8 cellular contexts compared by ENCODE assay signal in the genomic region with DNA sequence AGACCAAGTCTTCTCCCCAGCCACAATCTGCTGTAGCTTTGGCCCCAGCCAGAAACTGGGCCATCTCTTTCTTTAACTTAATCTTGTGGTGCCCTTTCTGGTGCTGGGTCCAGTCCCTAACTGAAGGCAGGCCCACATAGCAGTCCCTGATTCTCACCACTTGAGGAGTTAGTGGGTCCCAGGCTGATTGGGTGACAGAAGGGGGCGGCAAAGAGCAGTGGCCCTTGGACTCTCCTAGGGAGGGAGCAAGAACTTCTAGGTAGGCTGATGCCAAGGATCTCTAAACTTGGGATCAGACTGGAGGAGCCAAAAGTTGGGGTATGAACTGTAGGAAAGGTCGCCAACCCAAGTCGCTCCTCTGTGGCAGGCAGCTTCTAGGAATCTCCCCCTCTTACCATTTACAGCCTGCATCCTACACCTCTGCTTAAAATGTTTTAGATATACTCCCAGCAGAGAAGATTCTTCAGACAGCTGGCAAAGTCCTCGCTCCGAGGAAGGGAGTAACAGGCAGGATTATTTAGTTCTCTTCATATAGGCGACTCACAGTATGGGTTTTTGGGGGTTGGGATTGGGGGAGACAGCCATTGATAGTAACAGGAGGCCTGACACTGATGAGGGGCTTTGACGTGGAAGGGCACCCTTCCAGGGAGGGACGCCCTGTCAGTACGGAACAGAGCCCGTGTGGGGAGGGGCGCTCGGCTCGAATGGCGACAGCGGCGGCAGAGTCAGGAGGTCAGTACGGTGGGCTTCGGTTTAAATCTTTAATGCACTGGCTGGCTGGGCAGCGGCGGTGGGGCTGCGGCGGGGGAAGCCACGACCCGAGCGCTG. TPM values are rescaled to one million over a fixed set of nuclear protein-coding genes. Genes with fewer than 3 reads are reported as not detected.
DNase-seq lines count a peak whose midpoint lies in the region; ATAC-seq and TF ChIP-seq lines count a peak whose summit lies in the region.

No MANE protein-coding gene starts in this region.

- H3K4me3 ChIP-seq in BE2C (ENCODE audit: low read depth, low read length) (peak overlapping the region; percentile 59), heart right ventricle (peak overlapping the region; percentile 45 to 95 (median 72)), urinary bladder (ENCODE audit: low read depth, low read length) (peak overlapping the region; percentile 38)

- no peaks in the 10 kb centered on the region; the same call in 1 of the 2 replicates for H3K4me1 ChIP-seq in BE2C
- peaks cover 0 to 29% (median 14%) of the 10 kb centered on the region in 9 donors for H3K4me1 ChIP-seq in heart right ventricle
- no peaks in the 10 kb centered on the region for H3K4me1 ChIP-seq in urinary bladder (ENCODE audit: insufficient read depth)

- TF ChIP-seq CTCF in BE2C (IDR thresholded peaks at IDR 0.05; ENCODE audit: low read depth, low read length) (peak; percentile 99), heart right ventricle (IDR thresholded peaks at IDR 0.05) (peak; percentile 53 to 92 (median 79))

- intact Hi-C loops in heart right ventricle (cut with DNase I), result loop anchor here in 4 of 10 donors (2.0 to 5.0 kb wide), 2 partner anchors 16 to 38 kb away; no protein-coding TSS in a partner anchor

- ATAC-seq in GM19035 (IDR thresholded peaks at IDR 0.05; ENCODE audit: unreplicated experiment) (peak; percentile 43), heart right ventricle (peak; percentile 27 to 64 (median 52))

- H3K36me3 ChIP-seq in BE2C (peaks cover 7% of the 10 kb centered on the region; the same call in 1 of the 2 replicates), heart right ventricle (peaks cover 0 to 53% (median 15%) of the 10 kb centered on the region in 9 donors), urinary bladder (ENCODE audit: insufficient read depth) (no peaks in the 10 kb centered on the region)

- H3K9me3 ChIP-seq in BE2C, result no peaks in the 10 kb centered on the region
- H3K9me3 ChIP-seq in heart right ventricle, result peaks cover 0 to 3% (median 0%) of the 10 kb centered on the region in 11 donors

- DNase-seq in BE2C (peak; percentile 85), HUDEP-2 (lab: John Stamatoyannopoulos, UW; ENCODE audit: unreplicated experiment in 76 of 76) (peak in 72 of 76 experiments; percentile 25 to 90 (median 73)), SKM-1 treated with dmso at 0.1 percent for 144 hours (lab: John Stamatoyannopoulos, UW; ENCODE audit: unreplicated experiment) (peak; percentile 81), amniotic epithelial cell (ENCODE audit: low read depth) (peak; percentile 67), heart right ventricle (peak; percentile 85), pons (ENCODE audit: low spot score) (peak; percentile 83)

- H3K27ac ChIP-seq in heart right ventricle (peak overlapping the region; percentile 38 to 100 (median 97)), urinary bladder (ENCODE audit: low read depth) (peak overlapping the region; percentile 65)

- no peaks in the 10 kb centered on the region for H3K27me3 ChIP-seq in BE2C
- H3K27me3 ChIP-seq in heart right ventricle, result no peaks in the 10 kb centered on the region

- 10 to 13% methylated on average over 25 of the region's 25 CpGs for whole genome bisulfite sequencing in heart right ventricle, 2 donors
- 11% methylated on average over 25 of the region's 25 CpGs for WGBS in urinary bladder

RNA-seq across cellular contexts. Expression of a gene that starts 2.0 kb away (rescaled TPM):
- polyA plus RNA-seq in BE2C (2012; ENCODE audit: insufficient read depth, insufficient read length, low read depth), result not detected
- total RNA-seq in heart right ventricle (under 1 TPM in 1 of 10 donors, not detected in 9; 0.44 TPM), urinary bladder (not detected)
- polyA plus RNA-seq in heart right ventricle (under 1 TPM in 1 of 2 donors, not detected in 1; 0.45 TPM), urinary bladder (0.32 TPM)

RNA-seq across cellular contexts. Expression of a gene that starts 12.5 kb away (rescaled TPM):
- polyA plus RNA-seq in BE2C (2012; ENCODE audit: insufficient read depth, insufficient read length, low read depth), result 32.9 TPM
- total RNA-seq in heart right ventricle, result 10 to 100 TPM; 45.2 to 53.7 (median 48.1) TPM
- 10 to 100 TPM; 26.9 to 30.0 TPM for polyA plus RNA-seq in heart right ventricle
- total RNA-seq in urinary bladder, result 43.9 TPM
- polyA plus RNA-seq in urinary bladder, result 39.5 TPM

RNA-seq across cellular contexts. Expression of a gene that starts 18.0 kb away (rescaled TPM):
- 58.3 TPM for polyA plus RNA-seq in BE2C (2012; ENCODE audit: insufficient read depth, insufficient read length, low read depth)
- total RNA-seq in heart right ventricle (10 to 100 TPM; 34.7 to 65.0 (median 44.2) TPM), urinary bladder (25.4 TPM)
- polyA plus RNA-seq in heart right ventricle (10 to 100 TPM; 20.8 to 82.2 TPM), urinary bladder (31.8 TPM)

RNA-seq across cellular contexts. Expression of a gene that starts 26.6 kb away (rescaled TPM):
- polyA plus RNA-seq in BE2C (2012; ENCODE audit: insufficient read depth, insufficient read length, low read depth), result not detected
- total RNA-seq in heart right ventricle (10 to 100 TPM in 1 of 10 donors, 1 to 10 TPM in 1, under 1 TPM in 3, not detected in 5; 0.47 to 19.9 (median 0.87) TPM), urinary bladder (2.1 TPM)
- polyA plus RNA-seq in heart right ventricle (1 to 10 TPM; 1.6 to 4.9 TPM), urinary bladder (4.0 TPM)

RNA-seq across cellular contexts. Expression of a gene that starts 26.9 kb away (rescaled TPM):
- polyA plus RNA-seq in BE2C (2012; ENCODE audit: insufficient read depth, insufficient read length, low read depth), result 226 TPM
- total RNA-seq in heart right ventricle (10 to 100 TPM; 15.8 to 31.7 (median 22.3) TPM), urinary bladder (18.2 TPM)
- polyA plus RNA-seq in heart right ventricle (10 to 100 TPM; 23.8 to 54.0 TPM), urinary bladder (103 TPM)

Comparison
In these comparisons a context has a peak if more than half of its experiments do, and no peak if none do; other contexts are left out.
1. Peak in every context shown above with its lines: DNase-seq, ATAC-seq, H3K4me3 ChIP-seq and H3K27ac ChIP-seq.